In genomic region chr9:69671291-69671903, GRCh38 we compare ENCODE assay signal across 8 cellular contexts. TPM values are rescaled to one million over a fixed set of nuclear protein-coding genes. Genes with fewer than 3 reads are reported as not detected.
DNase-seq lines count a peak whose midpoint lies in the region; ATAC-seq and TF ChIP-seq lines count a peak whose summit lies in the region.

No MANE protein-coding gene starts in this region.

- H3K4me1 Mint-ChIP-seq in activated CD4-positive, alpha-beta T cell treated with anti-CD3 and anti-CD28 coated beads, Interleukin-2, amount 10 ng/mL, durations not matched to agents 24 days and 14 days = peaks cover 15% of the 10 kb centered on the region
- H3K4me1 Mint-ChIP-seq in MCF 10A (ENCODE audit: insufficient read depth, unreplicated experiment) = peaks cover 6% of the 10 kb centered on the region

- peak; percentile 2 for ATAC-seq in left lung

- no peaks in the 10 kb centered on the region for H3K9me3 Mint-ChIP-seq in activated CD4-positive, alpha-beta T cell treated with anti-CD3 and anti-CD28 coated beads, Interleukin-2, amount 10 ng/mL, durations not matched to agents 24 days and 14 days
- H3K9me3 Mint-ChIP-seq in MCF 10A (ENCODE audit: unreplicated experiment) = no peaks in the 10 kb centered on the region

- no peak for DNase-seq in activated CD4-positive, alpha-beta T cell treated with anti-CD3 and anti-CD28 coated beads, Interleukin-2, amount 10 ng/mL, durations not matched to agents 24 days and 14 days
- DNase-seq in activated CD4-positive, alpha-beta T cell treated with anti-CD3 and anti-CD28 coated beads, Interleukin-2, amount 50 U/mL, for 1 hour = no peak
- no peak for DNase-seq in MCF 10A (ENCODE audit: unreplicated experiment)
- peak in 1 of 2 donors; percentile 33 for DNase-seq in left lung
- no peak for DNase-seq in stomach
- no peak for DNase-seq in activated gamma-delta T cell (lab: John Stamatoyannopoulos, UW)
- DNase-seq in GOT3 (lab: John Stamatoyannopoulos, UW) = no peak
- DNase-seq in NCI-H1694 (lab: John Stamatoyannopoulos, UW) = no peak

- BruUV-seq in MCF 10A (replicated peaks; lab: Mats Ljungman, UMichigan) = no TSS peak

- H3K27ac ChIP-seq in left lung (no peak overlapping the region), stomach (peak overlapping the region; percentile 63 to 88 (median 81))

- TF ChIP-seq CTCF in MCF 10A (IDR thresholded peaks at IDR 0.05; ENCODE audit: unreplicated experiment) (no peak), left lung (IDR thresholded peaks at IDR 0.05) (no peak), stomach (IDR thresholded peaks at IDR 0.05) (no peak)

- WGBS in stomach, 5 donors = 32 to 43% (median 38%) methylated on average over 15 to 18 of the region's 18 CpGs

- H3K27ac Mint-ChIP-seq in activated CD4-positive, alpha-beta T cell treated with anti-CD3 and anti-CD28 coated beads, Interleukin-2, amount 10 ng/mL, durations not matched to agents 24 days and 14 days = no peak overlapping the region
- H3K27ac Mint-ChIP-seq in MCF 10A (ENCODE audit: low read depth, unreplicated experiment) = no peak overlapping the region

- POLR2A ChIA-PET in MCF 10A (lab: Yijun Ruan, JAX) = interaction anchor here (2.4 kb wide), 1 partner anchor 89 kb away, joined by 7 read pairs; the partner anchor contains the start of gene PTAR1

- CTCF ChIA-PET in MCF 10A (lab: Yijun Ruan, JAX) = interaction anchor here (0.6 to 5.3 kb wide), 9 partner anchors 12 to 250 kb away, joined by 3 to 36 read pairs (median 3); no protein-coding TSS in a partner anchor

- H3K9me3 ChIP-seq in left lung (no peaks in the 10 kb centered on the region), stomach (no peaks in the 10 kb centered on the region)

- peaks cover 0 to 22% of the 10 kb centered on the region in 2 donors for H3K4me1 ChIP-seq in left lung
- peaks cover 6 to 26% (median 14%) of the 10 kb centered on the region in 4 donors for H3K4me1 ChIP-seq in stomach

- H3K36me3 ChIP-seq in left lung = no peaks in the 10 kb centered on the region
- no peaks in the 10 kb centered on the region for H3K36me3 ChIP-seq in stomach

- no peak for TF ChIP-seq POLR2A in stomach (IDR thresholded peaks at IDR 0.05)

- H3K36me3 Mint-ChIP-seq in activated CD4-positive, alpha-beta T cell treated with anti-CD3 and anti-CD28 coated beads, Interleukin-2, amount 10 ng/mL, durations not matched to agents 24 days and 14 days (ENCODE audit: low read depth) = no peaks in the 10 kb centered on the region
- H3K36me3 Mint-ChIP-seq in MCF 10A (ENCODE audit: insufficient read depth, unreplicated experiment) = no peaks in the 10 kb centered on the region

- H3K27me3 Mint-ChIP-seq in activated CD4-positive, alpha-beta T cell treated with anti-CD3 and anti-CD28 coated beads, Interleukin-2, amount 10 ng/mL, durations not matched to agents 24 days and 14 days = peaks cover 42% of the 10 kb centered on the region
- peaks cover 15% of the 10 kb centered on the region for H3K27me3 Mint-ChIP-seq in MCF 10A (ENCODE audit: insufficient read depth, unreplicated experiment)

- H3K4me3 ChIP-seq in left lung (peak overlapping the region; percentile 54 to 81), stomach (peak overlapping the region; percentile 72 to 83 (median 76))

- no peak for TF ChIP-seq EP300 in stomach (IDR thresholded peaks at IDR 0.05)

- intact Hi-C loops in activated CD4-positive, alpha-beta T cell treated with anti-CD3 and anti-CD28 coated beads, Interleukin-2, amount 10 ng/mL, durations not matched to agents 24 days and 14 days (cut with micrococcal nuclease) = loop anchor here (5.0 to 10.0 kb wide), 3 partner anchors 249 to 796 kb away; partner anchors contain the start of gene SMC5
- intact Hi-C loops in MCF 10A (cut with micrococcal nuclease) = loop anchor here (5.0 to 10.0 kb wide), 3 partner anchors 246 to 443 kb away; no protein-coding TSS in a partner anchor
- intact Hi-C loops in left lung (cut with DNase I) = loop anchor here in 1 of 2 donors (10.0 kb wide), 1 partner anchor 63 kb away; no protein-coding TSS in a partner anchor
- intact Hi-C loops in stomach (cut with DNase I; ENCODE audit: low total_unique reads) = no loop called here

- H3K27me3 ChIP-seq in left lung = peaks cover 0 to 50% of the 10 kb centered on the region in 2 donors
- H3K27me3 ChIP-seq in stomach = peaks cover 0 to 12% (median 4%) of the 10 kb centered on the region in 3 donors

- H3K4me3 Mint-ChIP-seq in activated CD4-positive, alpha-beta T cell treated with anti-CD3 and anti-CD28 coated beads, Interleukin-2, amount 10 ng/mL, durations not matched to agents 24 days and 14 days = peak overlapping the region; percentile 63
- peak overlapping the region; percentile 5 for H3K4me3 Mint-ChIP-seq in MCF 10A (ENCODE audit: unreplicated experiment)

RNA-seq across cellular contexts. Expression of gene APBA1, which starts 0.8 kb away (rescaled TPM):
- 0.51 and 1.1 TPM in 2 replicates for total RNA-seq in activated CD4-positive, alpha-beta T cell treated with anti-CD3 and anti-CD28 coated beads, Interleukin-2, amount 10 ng/mL, durations not matched to agents 24 days and 14 days
- total RNA-seq in MCF 10A (2022) (0.07 TPM in 2 replicates), left lung (1 to 10 TPM; 2.4 to 2.5 TPM), stomach (10 to 100 TPM in 2 of 5 donors, 1 to 10 TPM in 3; 2.7 to 14.2 (median 5.3) TPM)
- 1 to 10 TPM in 1 of 3 donors, under 1 TPM in 2; 0.50 to 1.3 (median 0.76) TPM for polyA plus RNA-seq in stomach

Comparison
In these comparisons a context has a peak if more than half of its experiments do, and no peak if none do; other contexts are left out.
1. H3K27ac ChIP-seq: peak in stomach (5 of 5); none in left lung (0 of 2).